1 cellular context compared by ENCODE assay signal in the genomic region with DNA sequence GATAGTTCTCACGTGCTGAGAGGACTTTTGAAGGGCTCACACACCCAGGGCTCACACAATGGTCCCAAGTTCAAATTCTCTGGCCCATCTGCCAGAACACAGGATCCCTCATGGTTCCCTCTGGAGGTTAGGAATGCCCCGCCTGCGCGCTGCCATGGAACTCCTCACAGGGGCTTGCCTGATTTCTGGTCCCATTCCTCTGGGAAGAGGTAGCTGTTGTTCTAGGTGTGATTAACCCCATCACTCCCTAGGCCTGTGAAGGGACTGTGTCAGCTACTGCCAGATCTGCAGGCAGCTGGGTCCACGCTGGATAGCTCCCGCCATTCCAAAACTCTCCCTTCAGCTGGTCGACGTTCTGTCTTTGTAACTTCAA.
TF ChIP-seq lines count a peak whose summit lies in the region.

No MANE protein-coding gene starts in this region.

TF ChIP-seq in GM12878, 131 proteins besides CTCF, POLR2A, EP300 and RAD21:
- TF ChIP-seq RELA (IDR thresholded peaks at IDR 0.05; ENCODE audit: borderline replicate concordance, partially characterized antibody) (no peak), CREB1 (IDR thresholded peaks at IDR 0.05; ENCODE audit: low read depth) (no peak), NR2C2 (IDR thresholded peaks at IDR 0.05; ENCODE audit: borderline replicate concordance, control insufficient read depth, insufficient read length, low read depth) (no peak)
- TF ChIP-seq, protein P1, sequence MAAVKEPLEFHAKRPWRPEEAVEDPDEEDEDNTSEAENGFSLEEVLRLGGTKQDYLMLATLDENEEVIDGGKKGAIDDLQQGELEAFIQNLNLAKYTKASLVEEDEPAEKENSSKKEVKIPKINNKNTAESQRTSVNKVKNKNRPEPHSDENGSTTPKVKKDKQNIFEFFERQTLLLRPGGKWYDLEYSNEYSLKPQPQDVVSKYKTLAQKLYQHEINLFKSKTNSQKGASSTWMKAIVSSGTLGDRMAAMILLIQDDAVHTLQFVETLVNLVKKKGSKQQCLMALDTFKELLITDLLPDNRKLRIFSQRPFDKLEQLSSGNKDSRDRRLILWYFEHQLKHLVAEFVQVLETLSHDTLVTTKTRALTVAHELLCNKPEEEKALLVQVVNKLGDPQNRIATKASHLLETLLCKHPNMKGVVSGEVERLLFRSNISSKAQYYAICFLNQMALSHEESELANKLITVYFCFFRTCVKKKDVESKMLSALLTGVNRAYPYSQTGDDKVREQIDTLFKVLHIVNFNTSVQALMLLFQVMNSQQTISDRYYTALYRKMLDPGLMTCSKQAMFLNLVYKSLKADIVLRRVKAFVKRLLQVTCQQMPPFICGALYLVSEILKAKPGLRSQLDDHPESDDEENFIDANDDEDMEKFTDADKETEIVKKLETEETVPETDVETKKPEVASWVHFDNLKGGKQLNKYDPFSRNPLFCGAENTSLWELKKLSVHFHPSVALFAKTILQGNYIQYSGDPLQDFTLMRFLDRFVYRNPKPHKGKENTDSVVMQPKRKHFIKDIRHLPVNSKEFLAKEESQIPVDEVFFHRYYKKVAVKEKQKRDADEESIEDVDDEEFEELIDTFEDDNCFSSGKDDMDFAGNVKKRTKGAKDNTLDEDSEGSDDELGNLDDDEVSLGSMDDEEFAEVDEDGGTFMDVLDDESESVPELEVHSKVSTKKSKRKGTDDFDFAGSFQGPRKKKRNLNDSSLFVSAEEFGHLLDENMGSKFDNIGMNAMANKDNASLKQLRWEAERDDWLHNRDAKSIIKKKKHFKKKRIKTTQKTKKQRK (IDR thresholded peaks at IDR 0.05; ENCODE audit: low read depth, low read length): no peak
- TF ChIP-seq, protein P2, sequence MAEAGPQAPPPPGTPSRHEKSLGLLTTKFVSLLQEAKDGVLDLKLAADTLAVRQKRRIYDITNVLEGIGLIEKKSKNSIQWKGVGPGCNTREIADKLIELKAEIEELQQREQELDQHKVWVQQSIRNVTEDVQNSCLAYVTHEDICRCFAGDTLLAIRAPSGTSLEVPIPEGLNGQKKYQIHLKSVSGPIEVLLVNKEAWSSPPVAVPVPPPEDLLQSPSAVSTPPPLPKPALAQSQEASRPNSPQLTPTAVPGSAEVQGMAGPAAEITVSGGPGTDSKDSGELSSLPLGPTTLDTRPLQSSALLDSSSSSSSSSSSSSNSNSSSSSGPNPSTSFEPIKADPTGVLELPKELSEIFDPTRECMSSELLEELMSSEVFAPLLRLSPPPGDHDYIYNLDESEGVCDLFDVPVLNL (IDR thresholded peaks at IDR 0.05; ENCODE audit: low read depth, low read length): no peak
